ENCODE assay signal across 9 cellular contexts in genomic region chrX:110853610-110854009, GRCh38. TPM values are rescaled to one million over a fixed set of nuclear protein-coding genes. Genes with fewer than 3 reads are reported as not detected.
DNase-seq lines count a peak whose midpoint lies in the region; ATAC-seq and TF ChIP-seq lines count a peak whose summit lies in the region.
"Had no signal": no experiment of that assay in that cellular context is flagged by ENCODE, and none has a peak within 500 bp of the region (broad histone marks: within the 10 kb centered on the region; RNA-seq: fewer than 3 reads in every experiment).

No MANE protein-coding gene starts in this region.

- DNase-seq in NCI-H82 (lab: John Stamatoyannopoulos, UW) (peak; percentile 15), NCI-H82 treated with DMSO at 0.1 percent for 48 hours (lab: John Stamatoyannopoulos, UW; ENCODE audit: unreplicated experiment) (no peak), NCI-H1417 (lab: John Stamatoyannopoulos, UW) (peak; percentile 46 to 82 (median 48)), body of pancreas (peak; percentile 39 to 57 (median 52)), mucosa of gallbladder (ENCODE audit: low spot score) (peak; percentile 10), NK-92 (lab: John Stamatoyannopoulos, UW; ENCODE audit: unreplicated experiment) (no peak), GF-D8 (lab: John Stamatoyannopoulos, UW) (no peak)
- DNase-seq: left cardiac atrium had no signal

- H3K4me1 ChIP-seq in body of pancreas = peaks cover 12% of the 10 kb centered on the region

- H3K4me3 ChIP-seq in body of pancreas = no peak overlapping the region

- H3K27me3 ChIP-seq in body of pancreas = no peaks in the 10 kb centered on the region

- ATAC-seq in body of pancreas (peak; percentile 82), HG03442 (IDR thresholded peaks at IDR 0.05; ENCODE audit: unreplicated experiment) (no peak)

- no peaks in the 10 kb centered on the region for H3K36me3 ChIP-seq in body of pancreas (replicated peaks in 1 of 2; ENCODE audit: insufficient read depth in 1 of 2, low read depth in 2 of 2)

- 19 to 22% methylated on average over 7 of the region's 7 CpGs for WGBS in body of pancreas, 2 donors

- no peak overlapping the region for H3K27ac ChIP-seq in body of pancreas

- no peak for TF ChIP-seq POLR2A in body of pancreas (IDR thresholded peaks at IDR 0.05)

- intact Hi-C loops in body of pancreas (cut with DNase I) = no loop called here

- H3K9me3 ChIP-seq in body of pancreas = no peaks in the 10 kb centered on the region

- TF ChIP-seq CTCF in body of pancreas (IDR thresholded peaks at IDR 0.05) = peak; percentile 10 to 67 (median 44)

RNA-seq across cellular contexts. Expression of gene CHRDL1, which starts 58.0 kb away (rescaled TPM):
- total RNA-seq in body of pancreas (10 to 100 TPM; 13.0 to 16.5 TPM), mucosa of gallbladder (8.1 TPM)

Comparison
In these comparisons a context has a peak if more than half of its experiments do, and no peak if none do; other contexts are left out.
1. DNase-seq: peak in NCI-H82 (single experiment), NCI-H1417 (3 of 3), body of pancreas (4 of 4) and mucosa of gallbladder (single experiment); none in NCI-H82 treated with DMSO at 0.1 percent for 48 hours (single experiment), NK-92 (single experiment) and GF-D8 (single experiment).